Comparison of ENCODE assay signal across 18 cellular contexts in genomic region chr3:101252897-101253296, GRCh38.
DNase-seq lines count a peak whose midpoint lies in the region; ATAC-seq, FAIRE-seq and TF ChIP-seq lines count a peak whose summit lies in the region.
"Had no signal": no experiment of that assay in that cellular context is flagged by ENCODE, and none has a peak within 500 bp of the region (broad histone marks: within the 10 kb centered on the region; RNA-seq: fewer than 3 reads in every experiment).

No MANE protein-coding gene starts in this region.

- 0% methylated on average over 1 of the region's 1 CpG; no CpG with 5 or more reads in 1 of the 2 experiments for WGBS in H1 (ENCODE audit: extremely low coverage in 1 of 2, insufficient coverage in 1 of 2, insufficient read length in 1 of 2, insufficient replicate concordance in 2 of 2, low coverage in 1 of 2, low lambda C conversion rate in 2 of 2, missing lambda C conversion rate in 1 of 2), 2 experiments

- H3K23ac ChIP-seq in H1 (ENCODE audit: insufficient read length) = no peak overlapping the region

- no peaks in the 10 kb centered on the region for H4K20me1 ChIP-seq in H1 (replicated peaks in 1 of 2; ENCODE audit: control insufficient read depth in 1 of 2, insufficient read depth in 2 of 2, low read length in 2 of 2)
- H4K20me1 ChIP-seq: BLaER1 treated with 17β-estradiol and CSF1 and Interleukin-3, amounts not matched to agents 10 nM and 100 nM had no signal

- ATAC-seq in GM19324 (IDR thresholded peaks at IDR 0.05; ENCODE audit: low FRiP score, unreplicated experiment) = no peak
- ATAC-seq: Right ventricle myocardium inferior had no signal

- H3K27ac Mint-ChIP-seq in nephron = peak overlapping the region; percentile 44 to 67 (median 51)
- H3K27ac Mint-ChIP-seq: CD8-positive, alpha-beta memory T cell had no signal

- no peak overlapping the region for H3K9ac ChIP-seq in H1 (replicated peaks in 1 of 4; ENCODE audit: extremely low read depth in 1 of 4, low read depth in 3 of 4, low read length in 3 of 4)
- H3K9ac ChIP-seq: BLaER1 treated with 17β-estradiol and CSF1 and Interleukin-3, amounts not matched to agents 10 nM and 100 nM had no signal

- no peak overlapping the region for H2BK12ac ChIP-seq in H1 (ENCODE audit: low read depth, low read length)

- TF ChIP-seq CTCF in H1 (IDR thresholded peaks at IDR 0.05; ENCODE audit: control extremely low read depth in 1 of 3, insufficient read depth in 1 of 3, low read depth in 1 of 3, low read length in 3 of 3) (no peak), nephron (IDR thresholded peaks at IDR 0.05; ENCODE audit: unreplicated experiment in 3 of 3) (peak in 1 of 3 experiments; percentile 21)

- H3K4me1 ChIP-seq in H1 (replicated peaks in 1 of 4; ENCODE audit: control insufficient read depth in 3 of 4, insufficient read depth in 4 of 4, low read length in 3 of 4) = peaks cover 0 to 6% (median 4%) of the 10 kb centered on the region in 4 experiments; a peak in 4 of 7 replicates
- H3K4me1 ChIP-seq: Peyer's patch had no signal

- TF ChIP-seq EP300 in H1 (IDR thresholded peaks at IDR 0.05; ENCODE audit: borderline replicate concordance in 1 of 2, low read depth in 2 of 2, low read length in 2 of 2) = no peak

- H3K56ac ChIP-seq in H1 (replicated peaks; ENCODE audit: insufficient read length, low read depth, low read length) = no peak overlapping the region

- H2BK15ac ChIP-seq in H1 (ENCODE audit: low read length) = no peak overlapping the region

- H3K14ac ChIP-seq in H1 (ENCODE audit: insufficient read length) = no peak overlapping the region

- no peaks in the 10 kb centered on the region for H3K9me3 Mint-ChIP-seq in nephron
- H3K9me3 Mint-ChIP-seq: CD8-positive, alpha-beta memory T cell had no signal

- no peak overlapping the region for H4K5ac ChIP-seq in H1 (ENCODE audit: insufficient read length, low read depth, low read length)

- H3K79me2 ChIP-seq in H1 (ENCODE audit: control insufficient read depth in 1 of 2, insufficient read depth in 2 of 2, low read length in 2 of 2) = no peaks in the 10 kb centered on the region

- H2BK20ac ChIP-seq in H1 (ENCODE audit: low read length) = no peak overlapping the region

- peak overlapping the region; percentile 13 to 19; a peak in 1 of 4 replicates for H3K4me2 ChIP-seq in H1 (ENCODE audit: insufficient read depth in 1 of 2, low read depth in 2 of 2, low read length in 2 of 2)
- H3K4me2 ChIP-seq: BLaER1 treated with 17β-estradiol and CSF1 and Interleukin-3, amounts not matched to agents 10 nM and 100 nM had no signal

- FAIRE-seq in H1 (lab: Jason Lieb, UNC) = peak; percentile 82
- FAIRE-seq: A204.1, H54 had no signal

- no peak for TF ChIP-seq RAD21 in H1 (IDR thresholded peaks at IDR 0.05 in 1 of 2, conservative IDR thresholded peaks at IDR 0.05 in 1 of 2; ENCODE audit: low read depth in 2 of 2, low read length in 2 of 2)

- no peaks in the 10 kb centered on the region for H3K79me1 ChIP-seq in H1 (ENCODE audit: low read depth, low read length)

- H3K18ac ChIP-seq in H1 (ENCODE audit: extremely low read depth, low read length) = no peak overlapping the region

- POLR2A ChIA-PET in H1 (lab: Charles Lee; ENCODE audit: partially characterized antibody) = no interaction called here

- H3K4me1 Mint-ChIP-seq in nephron = peaks cover 46% of the 10 kb centered on the region
- H3K4me1 Mint-ChIP-seq: CD8-positive, alpha-beta memory T cell had no signal

- no peak overlapping the region for H2BK120ac ChIP-seq in H1 (replicated peaks; ENCODE audit: low read depth, low read length)

- peak overlapping the region in 1 of 4 experiments; percentile 10; a peak in 1 of 8 replicates for H3K4me3 ChIP-seq in H1 (ENCODE audit: extremely low read depth in 1 of 4, insufficient read depth in 2 of 4, low read depth in 3 of 4, low read length in 4 of 4)
- H3K4me3 ChIP-seq: BLaER1 treated with 17β-estradiol and CSF1 and Interleukin-3, amounts not matched to agents 10 nM and 100 nM; Peyer's patch had no signal

- H4K8ac ChIP-seq in H1 (ENCODE audit: extremely low read depth, insufficient read depth, low read length) = no peak overlapping the region

- DNase-seq in ELR (ENCODE audit: low read depth) (peak; percentile 8), NCI-H1417 treated with DMSO at 0.1 percent for 48 hours (lab: John Stamatoyannopoulos, UW) (peak; percentile 55), H1 (ENCODE audit: low read depth in 1 of 2, low spot score in 2 of 2) (no peak), COR-L47 (lab: John Stamatoyannopoulos, UW) (no peak), NCI-H1105 (lab: John Stamatoyannopoulos, UW) (no peak)
- DNase-seq in stimulated activated naive CD4-positive, alpha-beta T cell treated with Interleukin-2 at 50 U/mL for 16 hours (lab: John Stamatoyannopoulos, UW) = no peak
- DNase-seq: CD8-positive, alpha-beta memory T cell; KG1; NCI-H1930; NCI-H510A; NCI-H82; Peyer's patch had no signal

- H3K4ac ChIP-seq in H1 (replicated peaks; ENCODE audit: insufficient read length, low read depth, low read length) = no peak overlapping the region

- H2AK5ac ChIP-seq in H1 (ENCODE audit: low read depth, low read length) = no peak overlapping the region

- no peaks in the 10 kb centered on the region for H3K27me3 Mint-ChIP-seq in nephron (ENCODE audit: low read depth)
- H3K27me3 Mint-ChIP-seq: CD8-positive, alpha-beta memory T cell had no signal

- no peak overlapping the region for H2AFZ ChIP-seq in H1 (ENCODE audit: low read length)

- H3K36me3 Mint-ChIP-seq in nephron (ENCODE audit: low read depth) = no peaks in the 10 kb centered on the region

- no peak overlapping the region for H3K4me3 Mint-ChIP-seq in nephron
- H3K4me3 Mint-ChIP-seq: CD8-positive, alpha-beta memory T cell had no signal

- TF ChIP-seq POLR2A in H1 (IDR thresholded peaks at IDR 0.05; ENCODE audit: control extremely low read depth in 1 of 2, low read depth in 2 of 2, low read length in 2 of 2) = no peak

- H3K36me3 ChIP-seq in H1 (ENCODE audit: control insufficient read depth in 2 of 4, insufficient read depth in 4 of 4, low read length in 3 of 4) = no peaks in the 10 kb centered on the region
- H3K36me3 ChIP-seq: Peyer's patch had no signal

- CTCF ChIA-PET in H1 (lab: Charles Lee; ENCODE audit: partially characterized antibody) = interaction anchor here (1.0 kb wide), 1 partner anchor 9 kb away, joined by 3 read pairs; no protein-coding TSS in a partner anchor

- H2BK5ac ChIP-seq in H1 (ENCODE audit: low read depth, low read length) = no peak overlapping the region

- H3K27ac ChIP-seq in H1 (ENCODE audit: low read depth, low read length) = no peak overlapping the region
- H3K27ac ChIP-seq: BLaER1 treated with 17β-estradiol and CSF1 and Interleukin-3, amounts not matched to agents 10 nM and 100 nM; Peyer's patch had no signal

- H3K27me3 ChIP-seq in H1 (replicated peaks in 1 of 4; ENCODE audit: control insufficient read depth in 3 of 4, extremely low read depth in 1 of 4, insufficient read depth in 3 of 4, low read length in 3 of 4) = no peaks in the 10 kb centered on the region
- H3K27me3 ChIP-seq: BLaER1 treated with 17β-estradiol and CSF1 and Interleukin-3, amounts not matched to agents 10 nM and 100 nM; Peyer's patch had no signal

- no peak overlapping the region for H4K91ac ChIP-seq in H1 (replicated peaks; ENCODE audit: insufficient read length, low read length)

- H3K23me2 ChIP-seq in H1 (ENCODE audit: low read depth, low read length) = no peaks in the 10 kb centered on the region

- no peaks in the 10 kb centered on the region for H3K9me3 ChIP-seq in H1 (ENCODE audit: insufficient read depth in 2 of 2, low read depth in 1 of 2, low read length in 1 of 2)
- H3K9me3 ChIP-seq: Peyer's patch had no signal

TF ChIP-seq in H1, 55 proteins besides CTCF, POLR2A, EP300 and RAD21:
- TF ChIP-seq TEAD4 (IDR thresholded peaks at IDR 0.05; ENCODE audit: low read depth, low read length) (peak; percentile 72; the same call in 1 of the 2 replicates), ASH2L (IDR thresholded peaks at IDR 0.05; ENCODE audit: low read length) (no peak), CREB1 (IDR thresholded peaks at IDR 0.05) (no peak)

Comparison
In these comparisons a context has a peak if more than half of its experiments do, and no peak if none do; other contexts are left out.
1. DNase-seq: peak in ELR (single experiment) and NCI-H1417 treated with DMSO at 0.1 percent for 48 hours (single experiment); none in H1 (0 of 2), COR-L47 (single experiment), stimulated activated naive CD4-positive, alpha-beta T cell treated with Interleukin-2 at 50 U/mL for 16 hours (single experiment) and NCI-H1105 (single experiment).